19 cellular contexts compared by ENCODE assay signal in genomic region chr13:48397744-48398143, GRCh38.
"Had no signal": no experiment of that assay in that cellular context is flagged by ENCODE, and none has a peak within 500 bp of the region (broad histone marks: within the 10 kb centered on the region; RNA-seq: fewer than 3 reads in every experiment).

No MANE protein-coding gene starts in this region.

- H3K4me3 ChIP-seq: breast epithelium, hepatocyte, mucosa of descending colon, tibial artery had no signal

- ATAC-seq: activated CD4-positive, CD25-positive, alpha-beta regulatory T cell treated with anti-CD3 and anti-CD28 coated beads, Interleukin-2, amount 50 U/mL, for 24 hours; effector memory CD8-positive, alpha-beta T cell; left lobe of liver; mucosa of descending colon; naive thymus-derived CD4-positive, alpha-beta T cell; stimulated activated memory B cell treated with anti-CD40 and anti-IgM and Interleukin-4, amounts not matched to agents 10 μg/mL and 1 μg/mL and 100 μg/mL, for 72 hours had no signal

- H3K9me3 ChIP-seq: breast epithelium, tibial artery had no signal

- H3K36me3 ChIP-seq: breast epithelium had no signal

- H3K27me3 Mint-ChIP-seq: effector memory CD8-positive, alpha-beta T cell; naive thymus-derived CD4-positive, alpha-beta T cell; stimulated activated memory B cell treated with anti-CD40 and anti-IgM and Interleukin-4, amounts not matched to agents 10 μg/mL and 1 μg/mL and 100 μg/mL, for 72 hours had no signal

- H3K27me3 ChIP-seq: breast epithelium, hepatocyte, tibial artery had no signal

- FAIRE-seq: urothelium cell line had no signal

- H3K27ac ChIP-seq: hepatocyte, parathyroid adenoma had no signal

- DNase-seq: activated CD4-positive, alpha-beta T cell treated with anti-CD3 and anti-CD28 coated beads, Interleukin-2, amount 50 U/mL, for 1 hour; activated CD8-positive, alpha-beta memory T cell treated with anti-CD3 and anti-CD28 coated beads for 24 hours; activated naive CD4-positive, alpha-beta T cell treated with Interleukin-2 at 50 U/mL for 16 hours; aorta; effector memory CD8-positive, alpha-beta T cell; erythroblast; islet precursor cell; mucosa of descending colon; naive thymus-derived CD4-positive, alpha-beta T cell; stimulated activated CD4-positive, alpha-beta T cell treated with anti-CD3 and anti-CD28 coated beads, Interleukin-2, amount 100 ng/mL, for 48 hours; T-helper 9 cell; tibial artery had no signal

- H3K27ac Mint-ChIP-seq: stimulated activated memory B cell treated with anti-CD40 and anti-IgM and Interleukin-4, amounts not matched to agents 10 μg/mL and 1 μg/mL and 100 μg/mL, for 72 hours had no signal

- H3K4me2 ChIP-seq: hepatocyte had no signal

- H3K4me3 Mint-ChIP-seq: effector memory CD8-positive, alpha-beta T cell; naive thymus-derived CD4-positive, alpha-beta T cell; stimulated activated memory B cell treated with anti-CD40 and anti-IgM and Interleukin-4, amounts not matched to agents 10 μg/mL and 1 μg/mL and 100 μg/mL, for 72 hours had no signal

- H3K4me1 ChIP-seq: parathyroid adenoma had no signal

- H3K79me2 ChIP-seq: hepatocyte, parathyroid adenoma had no signal

- H3K9ac ChIP-seq: parathyroid adenoma had no signal

- H2AFZ ChIP-seq: hepatocyte, parathyroid adenoma had no signal
